Comparison of ENCODE assay signal across 8 cellular contexts in the genomic region with DNA sequence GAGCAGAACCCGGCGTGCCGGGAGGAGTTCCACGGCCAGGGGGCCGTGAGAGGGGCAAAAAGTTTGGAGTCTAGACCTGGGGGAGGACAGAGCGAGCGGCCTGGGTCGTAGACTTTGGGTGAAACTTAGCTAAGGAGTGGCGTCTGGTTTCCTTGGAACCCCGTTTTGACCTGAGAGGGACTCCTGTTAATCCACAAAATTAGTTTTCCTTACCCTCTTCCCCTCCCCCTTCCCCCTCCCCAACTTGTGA. TPM values are rescaled to one million over a fixed set of nuclear protein-coding genes. Genes with fewer than 3 reads are reported as not detected.
DNase-seq lines count a peak whose midpoint lies in the region; ATAC-seq and TF ChIP-seq lines count a peak whose summit lies in the region.

No MANE protein-coding gene starts in this region.

- peaks cover 16% of the 10 kb centered on the region for H3K36me3 Mint-ChIP-seq in activated naive CD8-positive, alpha-beta T cell treated with anti-CD3 and anti-CD28 coated beads for 36 hours

- H3K36me3 ChIP-seq in left ventricle myocardium inferior (peaks cover 15% of the 10 kb centered on the region), kidney epithelial cell (ENCODE audit: control insufficient read depth, insufficient read depth, low read length) (no peaks in the 10 kb centered on the region), thoracic aorta (peaks cover 5% of the 10 kb centered on the region)

- H3K4me1 ChIP-seq in left ventricle myocardium inferior, result peaks cover 54% of the 10 kb centered on the region
- peaks cover 0 to 21% of the 10 kb centered on the region in 2 donors for H3K4me1 ChIP-seq in thoracic aorta (ENCODE audit: control insufficient read depth in 1 of 2, low read depth in 2 of 2)

- H3K27ac Mint-ChIP-seq in activated naive CD8-positive, alpha-beta T cell treated with anti-CD3 and anti-CD28 coated beads for 36 hours, result peak overlapping the region; percentile 75

- H3K9me3 ChIP-seq in left ventricle myocardium inferior (replicated peaks), result no peaks in the 10 kb centered on the region
- no peaks in the 10 kb centered on the region for H3K9me3 ChIP-seq in thoracic aorta

- DNase-seq in left ventricle myocardium inferior, result no peak
- no peak for DNase-seq in left ventricle myocardium superior
- DNase-seq in activated naive CD8-positive, alpha-beta T cell treated with anti-CD3 and anti-CD28 coated beads for 36 hours, result no peak
- no peak for DNase-seq in kidney epithelial cell (ENCODE audit: low read depth)
- no peak for DNase-seq in thoracic aorta (ENCODE audit: low spot score)
- DNase-seq in NCI-H146 (lab: John Stamatoyannopoulos, UW), result no peak

- no peaks in the 10 kb centered on the region for H3K27me3 Mint-ChIP-seq in activated naive CD8-positive, alpha-beta T cell treated with anti-CD3 and anti-CD28 coated beads for 36 hours

- H3K4me3 ChIP-seq in left ventricle myocardium inferior (peak overlapping the region; percentile 99), kidney epithelial cell (ENCODE audit: low read depth, low read length) (peak overlapping the region; percentile 66), thoracic aorta (peak overlapping the region; percentile 96)

- peaks cover 31% of the 10 kb centered on the region for H3K4me1 Mint-ChIP-seq in activated naive CD8-positive, alpha-beta T cell treated with anti-CD3 and anti-CD28 coated beads for 36 hours

- ATAC-seq in left ventricle myocardium superior (no peak), thoracic aorta (ENCODE audit: insufficient number of reproducible peaks, low FRiP score, low read depth) (no peak), GM21360 (IDR thresholded peaks at IDR 0.05; ENCODE audit: unreplicated experiment) (no peak), GM21367 (IDR thresholded peaks at IDR 0.05; ENCODE audit: unreplicated experiment) (no peak)

- H3K4me3 Mint-ChIP-seq in activated naive CD8-positive, alpha-beta T cell treated with anti-CD3 and anti-CD28 coated beads for 36 hours, result peak overlapping the region; percentile 96

- no peak for TF ChIP-seq CTCF in left ventricle myocardium inferior (IDR thresholded peaks at IDR 0.05; ENCODE audit: borderline replicate concordance)
- TF ChIP-seq CTCF in kidney epithelial cell (IDR thresholded peaks at IDR 0.05; ENCODE audit: insufficient read depth, low read length, poor library complexity, severe bottlenecking), result no peak
- TF ChIP-seq CTCF in thoracic aorta (IDR thresholded peaks at IDR 0.05), result no peak

- no peaks in the 10 kb centered on the region for H3K9me3 Mint-ChIP-seq in activated naive CD8-positive, alpha-beta T cell treated with anti-CD3 and anti-CD28 coated beads for 36 hours

- no peaks in the 10 kb centered on the region for H3K27me3 ChIP-seq in left ventricle myocardium inferior (ENCODE audit: low read depth)
- H3K27me3 ChIP-seq in kidney epithelial cell (ENCODE audit: control insufficient read depth, insufficient read depth, low read length), result no peaks in the 10 kb centered on the region
- H3K27me3 ChIP-seq in thoracic aorta (replicated peaks; ENCODE audit: insufficient read depth), result no peaks in the 10 kb centered on the region

- peak overlapping the region; percentile 97 for H3K27ac ChIP-seq in left ventricle myocardium inferior (replicated peaks)
- H3K27ac ChIP-seq in thoracic aorta, result peak overlapping the region; percentile 95 to 98

- intact Hi-C loops in left ventricle myocardium inferior (cut with micrococcal nuclease) (loop anchor here (5.0 to 10.0 kb wide), 2 partner anchors 54 to 207 kb away; no protein-coding TSS in a partner anchor), left ventricle myocardium superior (cut with micrococcal nuclease) (loop anchor here (10.0 kb wide), 1 partner anchor 47 kb away; no protein-coding TSS in a partner anchor)

RNA-seq across cellular contexts. Expression of gene MARCHF5, which starts 0.6 kb away (rescaled TPM):
- total RNA-seq in left ventricle myocardium inferior (32.2 TPM), left ventricle myocardium superior (32.9 TPM), kidney epithelial cell (15.3 and 16.8 TPM in 2 replicates), thoracic aorta (10 to 100 TPM; 19.6 to 29.1 TPM)
- total RNA-seq in activated naive CD8-positive, alpha-beta T cell treated with anti-CD3 and anti-CD28 coated beads for 36 hours, result 10 to 100 TPM; 25.6 to 26.5 TPM

RNA-seq across cellular contexts. Expression of gene CPEB3, which starts 0.7 kb away (rescaled TPM):
- total RNA-seq in left ventricle myocardium inferior (13.6 TPM), left ventricle myocardium superior (18.0 TPM), kidney epithelial cell (1.2 and 1.3 TPM in 2 replicates), thoracic aorta (10 to 100 TPM in 1 of 2 donors, 1 to 10 TPM in 1; 6.8 to 12.2 TPM)
- total RNA-seq in activated naive CD8-positive, alpha-beta T cell treated with anti-CD3 and anti-CD28 coated beads for 36 hours, result 1 to 10 TPM; 1.5 to 1.9 TPM
